Comparison of ENCODE assay signal across 1 cellular context in genomic region chr11:65553301-65554001, GRCh38.
TF ChIP-seq lines count a peak whose summit lies in the region.

No MANE protein-coding gene starts in this region.

TF ChIP-seq in HepG2, 621 proteins besides CTCF, POLR2A, EP300 and RAD21:
- TF ChIP-seq ZNF660 (CRISPR knock-in tag; IDR thresholded peaks at IDR 0.05; ENCODE audit: borderline replicate concordance, low read depth) (no peak), USF2 (IDR thresholded peaks at IDR 0.05; ENCODE audit: low read depth, low read length) (no peak), USF2 (CRISPR knock-in tag; IDR thresholded peaks at IDR 0.05; ENCODE audit: borderline replicate concordance) (no peak), ZNF674 (CRISPR knock-in tag; IDR thresholded peaks at IDR 0.05; ENCODE audit: low read depth) (no peak), BRD4 (CRISPR knock-in tag; IDR thresholded peaks at IDR 0.05) (no peak), GATAD2A (CRISPR knock-in tag; IDR thresholded peaks at IDR 0.05) (no peak), ZNF280B (CRISPR knock-in tag; IDR thresholded peaks at IDR 0.05; ENCODE audit: borderline replicate concordance) (no peak), MAFG (CRISPR knock-in tag; IDR thresholded peaks at IDR 0.05) (no peak), ZKSCAN5 (CRISPR knock-in tag; IDR thresholded peaks at IDR 0.05) (no peak), ZBTB26 (CRISPR knock-in tag; IDR thresholded peaks at IDR 0.05; ENCODE audit: borderline replicate concordance) (no peak), PREB (CRISPR knock-in tag; IDR thresholded peaks at IDR 0.05) (no peak), MLX (CRISPR knock-in tag; IDR thresholded peaks at IDR 0.05) (no peak), DMTF1 (CRISPR knock-in tag; IDR thresholded peaks at IDR 0.05) (no peak), PAF1 (CRISPR knock-in tag; IDR thresholded peaks at IDR 0.05) (no peak), SKIL (CRISPR knock-in tag; IDR thresholded peaks at IDR 0.05; ENCODE audit: borderline replicate concordance) (no peak), HOXA9 (CRISPR knock-in tag; IDR thresholded peaks at IDR 0.05; ENCODE audit: borderline replicate concordance) (no peak), PHB2 (IDR thresholded peaks at IDR 0.05; ENCODE audit: partially characterized antibody) (no peak), ZNF879 (CRISPR knock-in tag; IDR thresholded peaks at IDR 0.05) (no peak), ZBTB49 (CRISPR knock-in tag; IDR thresholded peaks at IDR 0.05; ENCODE audit: borderline replicate concordance) (no peak), ZBTB43 (CRISPR knock-in tag; conservative IDR thresholded peaks at IDR 0.05) (no peak)
TF ChIP-seq in HepG2: peak in this region for 0.
